Comparison of ENCODE assay signal across 23 cellular contexts in the genomic region with DNA sequence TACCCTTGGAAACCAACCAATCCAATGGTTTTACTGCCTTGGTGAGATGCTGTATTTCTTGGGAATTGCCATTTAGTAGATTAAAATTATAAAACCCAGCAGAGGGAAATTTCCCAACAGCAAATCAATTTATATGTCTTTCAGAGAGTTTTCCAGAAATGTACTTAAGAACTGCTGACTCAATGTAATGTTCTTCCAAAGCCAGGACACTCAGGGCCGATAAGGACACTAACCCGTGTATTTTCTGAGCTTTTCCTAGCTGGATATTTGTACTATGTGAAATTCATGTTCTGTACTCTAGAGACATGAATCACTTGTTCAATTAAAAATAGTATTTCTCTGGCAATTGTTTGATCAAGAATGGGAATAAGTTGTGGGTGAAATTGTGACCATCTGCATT.
DNase-seq lines count a peak whose midpoint lies in the region; ATAC-seq, FAIRE-seq and TF ChIP-seq lines count a peak whose summit lies in the region.
"Had no signal": no experiment of that assay in that cellular context is flagged by ENCODE, and none has a peak within 500 bp of the region (broad histone marks: within the 10 kb centered on the region; RNA-seq: fewer than 3 reads in every experiment).

No MANE protein-coding gene starts in this region.

- no peak overlapping the region for H3K4me3 Mint-ChIP-seq in activated naive CD8-positive, alpha-beta T cell treated with anti-CD3 and anti-CD28 coated beads, Interleukin-2, amount 50 U/mL, for 24 hours
- H3K4me3 Mint-ChIP-seq: B cell; CD4-positive, alpha-beta T cell; CD8-positive, alpha-beta memory T cell; GM23338; H9 had no signal

- H3K9me3 Mint-ChIP-seq in activated naive CD8-positive, alpha-beta T cell treated with anti-CD3 and anti-CD28 coated beads, Interleukin-2, amount 50 U/mL, for 24 hours: peaks cover 3% of the 10 kb centered on the region

- H3K4me1 ChIP-seq in A549 (no peaks in the 10 kb centered on the region), endothelial cell of umbilical vein (ENCODE audit: control insufficient read depth, extremely low read depth, insufficient read depth, low read length) (peaks cover 7% of the 10 kb centered on the region), parathyroid adenoma (peaks cover 21% of the 10 kb centered on the region)
- H3K4me1 ChIP-seq: BLaER1 had no signal

- no peaks in the 10 kb centered on the region for H3K27me3 Mint-ChIP-seq in activated naive CD8-positive, alpha-beta T cell treated with anti-CD3 and anti-CD28 coated beads, Interleukin-2, amount 50 U/mL, for 24 hours
- H3K27me3 Mint-ChIP-seq: B cell; CD4-positive, alpha-beta T cell; CD8-positive, alpha-beta memory T cell had no signal

- H3K27me3 ChIP-seq in HL-60 (ENCODE audit: insufficient read depth, poor library complexity, severe bottlenecking) (no peaks in the 10 kb centered on the region), endothelial cell of umbilical vein (ENCODE audit: control insufficient read depth in 2 of 2, insufficient read depth in 2 of 2, low read length in 2 of 2) (no peaks in the 10 kb centered on the region), parathyroid adenoma (ENCODE audit: control insufficient read depth, insufficient read depth, low read length) (no peaks in the 10 kb centered on the region)
- H3K27me3 ChIP-seq: BLaER1 had no signal

- POLR2A ChIA-PET in A549 (lab: Yijun Ruan, JAX) (no interaction called here), endothelial cell of umbilical vein (lab: Charles Lee) (no interaction called here)

- intact Hi-C loops in endothelial cell of umbilical vein (cut with micrococcal nuclease): loop anchor here (5.0 to 10.0 kb wide), 2 partner anchors 118 to 726 kb away; no protein-coding TSS in a partner anchor

- TF ChIP-seq RAD21 in A549 (conservative IDR thresholded peaks at IDR 0.05 in 1 of 2, IDR thresholded peaks at IDR 0.05 in 1 of 2): no peak

- H3K9me3 ChIP-seq in A549 (no peaks in the 10 kb centered on the region), endothelial cell of umbilical vein (replicated peaks; ENCODE audit: control insufficient read depth, insufficient read depth, low read length) (no peaks in the 10 kb centered on the region), parathyroid adenoma (ENCODE audit: control insufficient read depth, low read length) (no peaks in the 10 kb centered on the region)
- H3K9me3 ChIP-seq: BLaER1 had no signal

- H3K4me2 ChIP-seq in A549: no peak overlapping the region
- H3K4me2 ChIP-seq in endothelial cell of umbilical vein (ENCODE audit: insufficient read depth, low read length): no peak overlapping the region
- no peak overlapping the region for H3K4me2 ChIP-seq in parathyroid adenoma (ENCODE audit: low read length)
- H3K4me2 ChIP-seq: BLaER1, GM23338 had no signal

- no peak overlapping the region for H3K27ac Mint-ChIP-seq in activated naive CD8-positive, alpha-beta T cell treated with anti-CD3 and anti-CD28 coated beads, Interleukin-2, amount 50 U/mL, for 24 hours
- H3K27ac Mint-ChIP-seq: B cell; CD4-positive, alpha-beta T cell; GM23338; H9 had no signal

- no TSS peak for BruUV-seq in endothelial cell of umbilical vein (replicated peaks; lab: Mats Ljungman, UMichigan)

- ATAC-seq in A549: no peak
- ATAC-seq in HG03280 (IDR thresholded peaks at IDR 0.05; ENCODE audit: unreplicated experiment): no peak
- no peak for ATAC-seq in activated CD4-positive, CD25-positive, alpha-beta regulatory T cell treated with anti-CD3 and anti-CD28 coated beads, Interleukin-2, amount 50 U/mL, for 24 hours
- ATAC-seq in activated naive CD8-positive, alpha-beta T cell treated with anti-CD3 and anti-CD28 coated beads, Interleukin-2, amount 50 U/mL, for 24 hours: no peak
- ATAC-seq: GM23338, HCT116 had no signal

- CTCF ChIA-PET in A549 (lab: Yijun Ruan, JAX) (interaction anchor here (1.1 kb wide), 1 partner anchor 10 kb away, joined by 3 read pairs; no protein-coding TSS in a partner anchor), endothelial cell of umbilical vein (lab: Charles Lee) (interaction anchor here (1.4 to 1.7 kb wide), 2 partner anchors 11 to 18 kb away, joined by 4 to 7 read pairs; no protein-coding TSS in a partner anchor)

- no peaks in the 10 kb centered on the region for H3K36me3 ChIP-seq in endothelial cell of umbilical vein (ENCODE audit: control insufficient read depth in 2 of 2, extremely low read depth in 1 of 2, insufficient read depth in 2 of 2, low read length in 2 of 2)
- no peaks in the 10 kb centered on the region for H3K36me3 ChIP-seq in parathyroid adenoma (ENCODE audit: control insufficient read depth, insufficient read depth, low read length)
- H3K36me3 ChIP-seq: BLaER1 had no signal

- no peak overlapping the region for H3K4me3 ChIP-seq in A549
- no peak overlapping the region for H3K4me3 ChIP-seq in HL-60 (replicated peaks; ENCODE audit: insufficient read depth, low read length)
- H3K4me3 ChIP-seq in endothelial cell of umbilical vein (replicated peaks in 1 of 3; ENCODE audit: insufficient read depth in 1 of 3, low read depth in 1 of 3, low read length in 3 of 3): no peak overlapping the region
- H3K4me3 ChIP-seq in parathyroid adenoma (ENCODE audit: low read depth, low read length): no peak overlapping the region
- H3K4me3 ChIP-seq: BLaER1, GM23338 had no signal

- dilution Hi-C loops in endothelial cell of umbilical vein (cut with MboI; ENCODE audit: extremely low pct_ligation_motif_present, low sequenced_read_pairs): no loop called here

- H2AFZ ChIP-seq in endothelial cell of umbilical vein (ENCODE audit: low read depth, low read length) (no peak overlapping the region), parathyroid adenoma (peak overlapping the region; percentile 71)
- H2AFZ ChIP-seq: GM23338 had no signal

- no peaks in the 10 kb centered on the region for H3K36me3 Mint-ChIP-seq in activated naive CD8-positive, alpha-beta T cell treated with anti-CD3 and anti-CD28 coated beads, Interleukin-2, amount 50 U/mL, for 24 hours (ENCODE audit: low read depth)
- H3K36me3 Mint-ChIP-seq: CD8-positive, alpha-beta memory T cell had no signal

- no peaks in the 10 kb centered on the region for H4K20me1 ChIP-seq in endothelial cell of umbilical vein (replicated peaks; ENCODE audit: control insufficient read depth, extremely low read depth, insufficient read depth, low read length)
- H4K20me1 ChIP-seq: BLaER1 had no signal

- WGBS in A549 (ENCODE audit: missing lambda C conversion rate): 50% methylated on average over 2 of the region's 2 CpGs

- H3K79me2 ChIP-seq in endothelial cell of umbilical vein (ENCODE audit: control insufficient read depth, insufficient read depth, low read length) (no peaks in the 10 kb centered on the region), parathyroid adenoma (no peaks in the 10 kb centered on the region)

- H3K27ac ChIP-seq in A549: no peak overlapping the region
- H3K27ac ChIP-seq in HL-60 (replicated peaks): peak overlapping the region; percentile 78; the same call in 1 of the 2 replicates
- no peak overlapping the region for H3K27ac ChIP-seq in endothelial cell of umbilical vein (ENCODE audit: insufficient read depth, low read depth, low read length)
- H3K27ac ChIP-seq in parathyroid adenoma: peak overlapping the region; percentile 67
- H3K27ac ChIP-seq: BLaER1, C4-2B had no signal

- no peak for TF ChIP-seq POLR2A in A549 (IDR thresholded peaks at IDR 0.05; ENCODE audit: low read length)
- no peak for TF ChIP-seq POLR2A in endothelial cell of umbilical vein (IDR thresholded peaks at IDR 0.05; ENCODE audit: low read depth, low read length)

- no peaks in the 10 kb centered on the region for H3K9me1 ChIP-seq in endothelial cell of umbilical vein (replicated peaks; ENCODE audit: control insufficient read depth, extremely low read depth, insufficient read depth, low read length)

- DNase-seq in A549 (ENCODE audit: low read depth in 1 of 2, low spot score in 1 of 2) (no peak), HL-60 (ENCODE audit: low read depth in 1 of 2, low spot score in 1 of 2) (no peak), endothelial cell of umbilical vein (ENCODE audit: low read depth, low spot score) (no peak), NCI-H146 (lab: John Stamatoyannopoulos, UW) (no peak)
- DNase-seq in activated naive CD8-positive, alpha-beta T cell treated with anti-CD3 and anti-CD28 coated beads, Interleukin-2, amount 50 U/mL, for 24 hours: no peak
- DNase-seq: 8988T; CD4-positive, alpha-beta T cell; CD8-positive, alpha-beta memory T cell; DMS 273 treated with DMSO at 0.1 percent for 48 hours; DMS79 treated with DMSO at 0.1 percent for 48 hours; GF-D8; H9 had no signal

- TF ChIP-seq CTCF in A549 (IDR thresholded peaks at IDR 0.05) (no peak), HL-60 (IDR thresholded peaks at IDR 0.05; ENCODE audit: insufficient read depth, low read length) (no peak), endothelial cell of umbilical vein (IDR thresholded peaks at IDR 0.05; ENCODE audit: extremely low read depth in 1 of 2, insufficient read depth in 1 of 2, low read depth in 1 of 2, low read length in 2 of 2) (no peak), parathyroid adenoma (IDR thresholded peaks at IDR 0.05) (no peak)

- TF ChIP-seq EP300 in A549 (IDR thresholded peaks at IDR 0.05): no peak

- H3K9ac ChIP-seq in endothelial cell of umbilical vein (replicated peaks; ENCODE audit: extremely low read depth, insufficient read depth, low read length) (no peak overlapping the region), parathyroid adenoma (no peak overlapping the region)
- H3K9ac ChIP-seq: BLaER1 had no signal

- no peak for FAIRE-seq in A549 (lab: Jason Lieb, UNC)
- FAIRE-seq in endothelial cell of umbilical vein (lab: Jason Lieb, UNC): peak; percentile 4
- FAIRE-seq: D721Med, GM12891, GM18507 had no signal

- no peaks in the 10 kb centered on the region for H3K4me1 Mint-ChIP-seq in activated naive CD8-positive, alpha-beta T cell treated with anti-CD3 and anti-CD28 coated beads, Interleukin-2, amount 50 U/mL, for 24 hours
- H3K4me1 Mint-ChIP-seq: B cell; CD8-positive, alpha-beta memory T cell had no signal

TF ChIP-seq in A549, 52 proteins besides CTCF, POLR2A, EP300 and RAD21:
- no peak for TF ChIP-seq POLR2AphosphoS2 (conservative IDR thresholded peaks at IDR 0.05; ENCODE audit: low read length)
- TF ChIP-seq MAFK (IDR thresholded peaks at IDR 0.05; ENCODE audit: partially characterized antibody): peak; percentile 42

TF ChIP-seq in endothelial cell of umbilical vein, 7 proteins besides CTCF, POLR2A, EP300 and RAD21 (continues in another document):
- TF ChIP-seq, protein P1, sequence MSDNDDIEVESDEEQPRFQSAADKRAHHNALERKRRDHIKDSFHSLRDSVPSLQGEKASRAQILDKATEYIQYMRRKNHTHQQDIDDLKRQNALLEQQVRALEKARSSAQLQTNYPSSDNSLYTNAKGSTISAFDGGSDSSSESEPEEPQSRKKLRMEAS (IDR thresholded peaks at IDR 0.05; ENCODE audit: insufficient read depth, insufficient read length): no peak
- TF ChIP-seq EZH2 (IDR thresholded peaks at IDR 0.05; ENCODE audit: borderline replicate concordance, low read depth, low read length, severe bottlenecking) (no peak), JUN (IDR thresholded peaks at IDR 0.05; ENCODE audit: borderline replicate concordance, insufficient read depth, insufficient read length, low read depth) (no peak), FOS (IDR thresholded peaks at IDR 0.05; ENCODE audit: borderline replicate concordance, insufficient read depth, low read length) (no peak), GATA2 (IDR thresholded peaks at IDR 0.05; ENCODE audit: insufficient read depth, insufficient read length, low read depth, low read length) (no peak), POLR2AphosphoS5 (IDR thresholded peaks at IDR 0.05; ENCODE audit: insufficient read depth, low read depth, low read length) (no peak)

Comparison
In these comparisons a context has a peak if more than half of its experiments do, and no peak if none do; other contexts are left out.
1. H3K27ac ChIP-seq: peak in HL-60 (single experiment) and parathyroid adenoma (single experiment); none in A549 (0 of 2) and endothelial cell of umbilical vein (single experiment).